Comparison of ENCODE assay signal across 9 cellular contexts in the genomic region with DNA sequence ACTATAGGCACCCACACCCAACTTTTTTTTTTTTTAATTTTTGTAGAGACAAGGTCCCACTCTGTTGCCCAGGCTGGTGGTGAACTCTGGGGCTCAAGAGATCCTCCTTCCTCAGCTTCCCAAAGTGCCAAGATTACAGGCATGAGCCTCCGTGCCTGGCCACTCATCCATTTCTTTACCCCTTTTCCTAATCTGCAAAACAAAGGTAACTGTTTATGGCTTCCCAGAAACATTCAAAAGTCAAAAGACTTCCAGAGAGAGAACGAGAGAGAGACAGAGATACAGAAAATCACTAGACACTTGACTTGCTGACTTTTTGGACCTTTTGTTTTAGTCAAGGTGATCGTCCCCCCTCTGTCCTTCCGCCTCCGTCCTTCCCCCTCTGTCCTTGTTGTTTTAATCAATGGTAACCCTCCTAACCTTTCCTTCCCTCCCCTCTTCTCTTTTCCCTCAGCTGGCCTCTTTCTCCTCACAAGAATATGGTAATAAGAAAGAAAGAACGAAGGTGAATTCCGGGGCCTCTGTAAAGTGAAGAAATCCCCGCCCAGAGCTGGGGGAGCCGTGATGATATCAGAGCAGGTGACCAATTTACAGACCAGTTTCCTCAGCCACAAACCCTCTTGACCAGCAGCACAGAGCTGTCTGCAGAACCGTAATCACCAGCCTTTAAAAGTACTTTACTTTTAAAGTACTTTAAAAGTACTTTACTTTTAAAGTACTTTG. TPM values are rescaled to one million over a fixed set of nuclear protein-coding genes. Genes with fewer than 3 reads are reported as not detected.
DNase-seq lines count a peak whose midpoint lies in the region; ATAC-seq and TF ChIP-seq lines count a peak whose summit lies in the region.
"Had no signal": no experiment of that assay in that cellular context is flagged by ENCODE, and none has a peak within 500 bp of the region (broad histone marks: within the 10 kb centered on the region; RNA-seq: fewer than 3 reads in every experiment).

No MANE protein-coding gene starts in this region.

- H3K27ac ChIP-seq in neural progenitor cell = no peak overlapping the region

- H3K4me1 ChIP-seq in adipocyte (ENCODE audit: control insufficient read depth, insufficient read depth, low read length) (peaks cover 12% of the 10 kb centered on the region), neural progenitor cell (peaks cover 27% of the 10 kb centered on the region)

- H3K36me3 Mint-ChIP-seq in neural progenitor cell = no peaks in the 10 kb centered on the region

- H3K9me3 ChIP-seq in adipocyte (ENCODE audit: control insufficient read depth, low read length) (peaks cover 5% of the 10 kb centered on the region), neural progenitor cell (ENCODE audit: low read depth) (no peaks in the 10 kb centered on the region)

- H3K4me3 Mint-ChIP-seq in neural progenitor cell = no peak overlapping the region

- peaks cover 13% of the 10 kb centered on the region for H3K27me3 Mint-ChIP-seq in neural progenitor cell (ENCODE audit: insufficient read depth, low read depth)

- no peak overlapping the region for H3K27ac Mint-ChIP-seq in neural progenitor cell

- no peaks in the 10 kb centered on the region for H3F3A ChIP-seq in neural progenitor cell (ENCODE audit: low read depth)

- peak; percentile 12 for DNase-seq in adipocyte (ENCODE audit: low read depth)
- no peak for DNase-seq in neural progenitor cell (ENCODE audit: low spot score)
- DNase-seq in activated naive CD4-positive, alpha-beta T cell (lab: John Stamatoyannopoulos, UW) = no peak
- no peak for DNase-seq in SK-N-DZ (ENCODE audit: low spot score)
- DNase-seq: kidney had no signal

- peak overlapping the region; percentile 95 for H2AFZ ChIP-seq in neural progenitor cell (replicated peaks)

- ATAC-seq in GM18868 (IDR thresholded peaks at IDR 0.05; ENCODE audit: unreplicated experiment) (peak; percentile 52), HG02870 (IDR thresholded peaks at IDR 0.05; ENCODE audit: unreplicated experiment) (peak; percentile 68), GM18873 (IDR thresholded peaks at IDR 0.05; ENCODE audit: low FRiP score, unreplicated experiment) (no peak), HG03342 (IDR thresholded peaks at IDR 0.05; ENCODE audit: unreplicated experiment) (no peak)

- no peaks in the 10 kb centered on the region for H3K79me2 ChIP-seq in neural progenitor cell (ENCODE audit: low read depth)

- H4K20me1 ChIP-seq in neural progenitor cell (ENCODE audit: low read depth) = no peaks in the 10 kb centered on the region

- peaks cover 26% of the 10 kb centered on the region for H3K4me1 Mint-ChIP-seq in neural progenitor cell

- peak overlapping the region; percentile 52 for H3K4me2 ChIP-seq in neural progenitor cell

- TF ChIP-seq CTCF in neural progenitor cell (IDR thresholded peaks at IDR 0.05) = no peak

- no peaks in the 10 kb centered on the region for H3K36me3 ChIP-seq in adipocyte (ENCODE audit: control insufficient read depth, insufficient read depth, low read length, severe bottlenecking)
- no peaks in the 10 kb centered on the region for H3K36me3 ChIP-seq in neural progenitor cell

- H3K4me3 ChIP-seq in adipocyte (ENCODE audit: low read length) = no peak overlapping the region
- no peak overlapping the region for H3K4me3 ChIP-seq in neural progenitor cell

- H3K27me3 ChIP-seq in adipocyte (replicated peaks; ENCODE audit: control insufficient read depth, insufficient read depth, low read length) = peaks cover 11% of the 10 kb centered on the region
- no peaks in the 10 kb centered on the region for H3K27me3 ChIP-seq in neural progenitor cell

- no peak overlapping the region for H3K9ac ChIP-seq in adipocyte (ENCODE audit: low read length)
- H3K9ac ChIP-seq in neural progenitor cell = no peak overlapping the region

- no peaks in the 10 kb centered on the region for H3K9me3 Mint-ChIP-seq in neural progenitor cell

RNA-seq across cellular contexts. Expression of a gene that starts 21.9 kb away (rescaled TPM):
- total RNA-seq in neural progenitor cell (ENCODE audit: low replicate concordance) = 0.09 and 0.40 TPM in 2 replicates
- polyA plus RNA-seq in SK-N-DZ (2014; cell fraction: cytosol; rRNA removed) = not detected in 2 replicates
- 0.18 TPM in 1 of 2 replicates, not detected in the other for polyA plus RNA-seq in SK-N-DZ (2014; cell fraction: nucleus; rRNA removed)

Comparison
In these comparisons a context has a peak if more than half of its experiments do, and no peak if none do; other contexts are left out.
1. ATAC-seq: peak in GM18868 (single experiment) and HG02870 (single experiment); none in GM18873 (single experiment) and HG03342 (single experiment).